Comparison of ENCODE assay signal across 9 cellular contexts in the genomic region with DNA sequence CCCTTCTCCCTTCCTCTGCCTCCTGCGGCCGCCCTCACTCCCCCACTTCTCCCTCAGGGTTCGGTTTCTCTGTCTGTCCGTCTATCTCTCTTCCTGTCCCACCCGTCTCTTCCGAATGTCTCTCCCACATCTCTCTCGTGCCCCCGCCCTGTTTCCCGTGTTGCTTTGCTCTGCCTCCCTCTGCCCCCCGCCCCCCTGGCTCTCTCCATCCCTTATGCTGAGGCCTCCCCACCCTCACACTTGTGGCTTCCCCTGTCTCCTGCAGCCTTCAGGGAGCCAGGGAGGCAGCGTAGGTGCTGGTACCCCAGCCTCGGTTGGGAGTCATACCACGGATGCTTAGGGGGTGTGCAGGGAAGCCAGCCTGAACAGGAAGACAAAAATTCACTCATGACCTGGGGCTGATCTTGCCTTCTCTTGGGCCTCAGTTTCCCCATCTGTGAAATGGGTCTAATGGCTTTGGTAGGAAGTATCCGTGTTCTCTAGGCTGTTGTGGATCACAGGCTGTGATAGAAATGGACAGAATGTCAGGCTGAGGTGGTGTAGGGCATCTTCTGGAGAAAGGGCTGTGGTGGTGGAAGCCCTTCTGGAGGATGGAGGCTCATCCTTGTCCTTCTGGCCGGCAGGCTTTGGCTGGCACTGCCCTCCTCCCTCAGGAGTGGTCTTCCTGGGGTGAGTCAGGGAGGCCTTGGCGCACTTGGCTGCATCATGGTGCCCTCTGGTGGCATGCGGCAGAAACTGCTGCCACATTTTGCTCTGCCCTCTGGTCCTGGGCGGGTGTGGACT. TPM values are rescaled to one million over a fixed set of nuclear protein-coding genes. Genes with fewer than 3 reads are reported as not detected.
DNase-seq lines count a peak whose midpoint lies in the region; ATAC-seq and TF ChIP-seq lines count a peak whose summit lies in the region.
"Had no signal": no experiment of that assay in that cellular context is flagged by ENCODE, and none has a peak within 500 bp of the region (broad histone marks: within the 10 kb centered on the region; RNA-seq: fewer than 3 reads in every experiment).

No MANE protein-coding gene starts in this region.

- intact Hi-C loops in Panc1 (cut with micrococcal nuclease; ENCODE audit: unreplicated experiment) (loop anchor here (2.0 to 5.0 kb wide), 3 partner anchors 94 to 149 kb away; no protein-coding TSS in a partner anchor), testis (cut with DNase I; ENCODE audit: low total_unique reads) (loop anchor here (5.0 kb wide), 1 partner anchor 134 kb away; no protein-coding TSS in a partner anchor)
- intact Hi-C loops in activated T-helper 1 cell treated with anti-CD3 and anti-CD28 coated beads, Interleukin-12 subunit alpha, Interleukin-12 subunit beta, Interleukin-2, Interleukin-4 antibody, amounts not matched to agents 30 ng/mL and 10 ng/mL and 1 ng/mL, durations not matched to agents 14 hours and 24 hours and 36 hours (cut with micrococcal nuclease): loop anchor here (1.0 kb wide), 3 partner anchors 103 to 148 kb away; no protein-coding TSS in a partner anchor

- POLR2A ChIA-PET in Panc1 (lab: Charles Lee): no interaction called here

- CTCF ChIA-PET in Panc1 (lab: Charles Lee): interaction anchor here (0.6 to 2.1 kb wide), 5 partner anchors 69 to 140 kb away, joined by 3 to 10 read pairs (median 3); no protein-coding TSS in a partner anchor

- H3K4me3 ChIP-seq in Panc1 (ENCODE audit: low read depth in 2 of 2, low read length in 2 of 2): no peak overlapping the region
- H3K4me3 ChIP-seq in testis: no peak overlapping the region

- no peak overlapping the region for H3K4me3 Mint-ChIP-seq in activated T-helper 1 cell treated with anti-CD3 and anti-CD28 coated beads, Interleukin-12 subunit alpha, Interleukin-12 subunit beta, Interleukin-2, Interleukin-4 antibody, amounts not matched to agents 30 ng/mL and 10 ng/mL and 1 ng/mL, durations not matched to agents 14 hours and 24 hours and 36 hours

- no peaks in the 10 kb centered on the region for H3K9me3 Mint-ChIP-seq in activated T-helper 1 cell treated with anti-CD3 and anti-CD28 coated beads, Interleukin-12 subunit alpha, Interleukin-12 subunit beta, Interleukin-2, Interleukin-4 antibody, amounts not matched to agents 30 ng/mL and 10 ng/mL and 1 ng/mL, durations not matched to agents 14 hours and 24 hours and 36 hours

- H3K27me3 ChIP-seq in Panc1 (ENCODE audit: control insufficient read depth, insufficient read depth, low read length) (no peaks in the 10 kb centered on the region), testis (no peaks in the 10 kb centered on the region)

- H3K27ac Mint-ChIP-seq in activated T-helper 1 cell treated with anti-CD3 and anti-CD28 coated beads, Interleukin-12 subunit alpha, Interleukin-12 subunit beta, Interleukin-2, Interleukin-4 antibody, amounts not matched to agents 30 ng/mL and 10 ng/mL and 1 ng/mL, durations not matched to agents 14 hours and 24 hours and 36 hours: peak overlapping the region; percentile 13

- WGBS in testis, 2 donors: 63 to 70% methylated on average over 18 of the region's 18 CpGs

- peak; percentile 63 for DNase-seq in Caki2 (ENCODE audit: low read depth)
- DNase-seq in HuH-7.5 (ENCODE audit: low spot score): peak; percentile 86
- peak; percentile 61 for DNase-seq in Panc1 (ENCODE audit: low read depth, low spot score)
- DNase-seq in activated T-helper 1 cell treated with anti-CD3 and anti-CD28 coated beads, Interleukin-12 subunit alpha, Interleukin-12 subunit beta, Interleukin-2, Interleukin-4 antibody, amounts not matched to agents 30 ng/mL and 10 ng/mL and 1 ng/mL, durations not matched to agents 14 hours and 24 hours and 36 hours (ENCODE audit: low spot score): peak; percentile 39
- DNase-seq in fibroblast of the conjunctiva (ENCODE audit: low read depth): peak; percentile 61
- DNase-seq in occipital lobe (lab: John Stamatoyannopoulos, UW): peak; percentile 28
- DNase-seq in testis: peak; percentile 60

- in situ Hi-C loops in Caki2 (cut with HindIII; ENCODE audit: low pct_unique_long_range_greater_than_20kb, low sequenced_read_pairs) (no loop called here), Panc1 (cut with HindIII; ENCODE audit: low pct_unique_long_range_greater_than_20kb, low sequenced_read_pairs) (no loop called here)

- TF ChIP-seq POLR2A in testis (IDR thresholded peaks at IDR 0.05): no peak

- ATAC-seq in Panc1 (peak; percentile 85), GM21528 (IDR thresholded peaks at IDR 0.05; ENCODE audit: low FRiP score, unreplicated experiment) (no peak)

- no peaks in the 10 kb centered on the region for H3K36me3 Mint-ChIP-seq in activated T-helper 1 cell treated with anti-CD3 and anti-CD28 coated beads, Interleukin-12 subunit alpha, Interleukin-12 subunit beta, Interleukin-2, Interleukin-4 antibody, amounts not matched to agents 30 ng/mL and 10 ng/mL and 1 ng/mL, durations not matched to agents 14 hours and 24 hours and 36 hours (ENCODE audit: low read depth)

- H3K27me3 Mint-ChIP-seq in activated T-helper 1 cell treated with anti-CD3 and anti-CD28 coated beads, Interleukin-12 subunit alpha, Interleukin-12 subunit beta, Interleukin-2, Interleukin-4 antibody, amounts not matched to agents 30 ng/mL and 10 ng/mL and 1 ng/mL, durations not matched to agents 14 hours and 24 hours and 36 hours (ENCODE audit: insufficient read depth): peaks cover 3% of the 10 kb centered on the region

- TF ChIP-seq CTCF in Panc1 (IDR thresholded peaks at IDR 0.05): peak; percentile 94
- TF ChIP-seq CTCF in testis (IDR thresholded peaks at IDR 0.05): peak; percentile 70 to 88 (median 84)

- H3K4me1 ChIP-seq in Panc1 (ENCODE audit: control insufficient read depth, insufficient read depth, low read length) (peaks cover 29% of the 10 kb centered on the region), testis (no peaks in the 10 kb centered on the region)

- no peaks in the 10 kb centered on the region for H3K4me1 Mint-ChIP-seq in activated T-helper 1 cell treated with anti-CD3 and anti-CD28 coated beads, Interleukin-12 subunit alpha, Interleukin-12 subunit beta, Interleukin-2, Interleukin-4 antibody, amounts not matched to agents 30 ng/mL and 10 ng/mL and 1 ng/mL, durations not matched to agents 14 hours and 24 hours and 36 hours (ENCODE audit: low read depth)

- H3K36me3 ChIP-seq in Panc1 (ENCODE audit: control insufficient read depth, insufficient read depth, low read length) (no peaks in the 10 kb centered on the region), testis (ENCODE audit: low read depth, missing control alignments) (no peaks in the 10 kb centered on the region)

- BruUV-seq in Panc1 (replicated peaks; lab: Mats Ljungman, UMichigan): no TSS peak

- H3K9me3 ChIP-seq in Panc1 (ENCODE audit: control insufficient read depth, insufficient read depth, low read depth, low read length): no peaks in the 10 kb centered on the region
- no peaks in the 10 kb centered on the region for H3K9me3 ChIP-seq in testis

- H3K27ac ChIP-seq in Panc1 (ENCODE audit: low read length) (no peak overlapping the region), testis (no peak overlapping the region)

RNA-seq across cellular contexts. Expression of gene FOXO6, which starts 55.5 kb away (rescaled TPM):
- 0.14 TPM in 1 of 2 replicates, not detected in the other for total RNA-seq in Caki2 (2014; rRNA removed; shearing (Covaris generic); ENCODE audit: low replicate concordance)
- total RNA-seq in Panc1 (2021; ENCODE audit: unreplicated experiment): 2.5 TPM
- polyA plus RNA-seq in Panc1 (2012; ENCODE audit: insufficient read length): 4.4 TPM
- not detected in 2 replicates for total RNA-seq in activated T-helper 1 cell treated with anti-CD3 and anti-CD28 coated beads, Interleukin-12 subunit alpha, Interleukin-12 subunit beta, Interleukin-2, Interleukin-4 antibody, amounts not matched to agents 30 ng/mL and 10 ng/mL and 1 ng/mL, durations not matched to agents 14 hours and 24 hours and 36 hours
- 5.9 TPM for total RNA-seq in occipital lobe
- 1 to 10 TPM; 3.8 to 4.5 TPM for total RNA-seq in testis
- polyA plus RNA-seq in testis (ENCODE audit: insufficient read depth, low read depth, low replicate concordance): 2.4 TPM
- total RNA-seq: T-helper 1 cell treated with Interleukin-12 subunit alpha and Interleukin-12 subunit beta and Interleukin-4 antibody, amounts not matched to agents 30 ng/mL and 1 ng/mL, for 36 hours had no signal

Comparison
In these comparisons a context has a peak if more than half of its experiments do, and no peak if none do; other contexts are left out.
1. DNase-seq: peak in every context shown above with its lines; median percentile 86 in HuH-7.5; 63 in Caki2; 61 in Panc1; 61 in fibroblast of the conjunctiva; 60 in testis; 39 in activated T-helper 1 cell treated with anti-CD3 and anti-CD28 coated beads, Interleukin-12 subunit alpha, Interleukin-12 subunit beta, Interleukin-2, Interleukin-4 antibody, amounts not matched to agents 30 ng/mL and 10 ng/mL and 1 ng/mL, durations not matched to agents 14 hours and 24 hours and 36 hours; 28 in occipital lobe.